ENCODE assay signal across 10 cellular contexts in the genomic region with DNA sequence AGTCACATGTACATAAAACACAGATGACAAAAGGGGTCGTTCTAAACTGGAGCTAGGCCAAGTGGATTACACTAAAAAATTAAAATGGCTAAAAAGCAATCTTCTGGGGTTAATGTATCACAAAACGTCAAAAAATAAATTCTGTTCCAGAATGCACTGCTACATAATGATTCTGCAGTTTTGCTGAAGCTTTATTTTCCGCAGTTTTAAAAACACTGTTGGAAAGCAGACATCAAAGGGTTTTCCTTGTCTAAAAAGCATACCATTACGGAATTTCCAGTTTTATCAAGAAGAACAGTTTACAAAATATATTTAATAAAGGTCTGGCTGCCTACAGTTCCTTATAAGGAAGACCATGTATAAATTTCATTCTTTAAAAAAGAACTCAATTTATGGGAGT. TPM values are rescaled to one million over a fixed set of nuclear protein-coding genes. Genes with fewer than 3 reads are reported as not detected.
DNase-seq lines count a peak whose midpoint lies in the region; ATAC-seq and TF ChIP-seq lines count a peak whose summit lies in the region.
"Had no signal": no experiment of that assay in that cellular context is flagged by ENCODE, and none has a peak within 500 bp of the region (broad histone marks: within the 10 kb centered on the region; RNA-seq: fewer than 3 reads in every experiment).

No MANE protein-coding gene starts in this region.

- no peaks in the 10 kb centered on the region for H4K20me1 ChIP-seq in Karpas-422 (ENCODE audit: insufficient read depth, low read depth, low read length)

- no peak overlapping the region for H3K9ac ChIP-seq in Karpas-422 (ENCODE audit: low read length)

- peaks cover 37% of the 10 kb centered on the region for H3K36me3 Mint-ChIP-seq in dendritic cell treated with granulocyte-macrophage colony-stimulating factor and Interleukin-4, amounts not matched to agents 40 ng/mL and 50 ng/mL, for 4 days (ENCODE audit: low read depth)
- H3K36me3 Mint-ChIP-seq in neural crest cell (ENCODE audit: low read depth), result no peaks in the 10 kb centered on the region
- H3K36me3 Mint-ChIP-seq: stimulated activated naive B cell treated with anti-CD40 and anti-IgM and Interleukin-4, amounts not matched to agents 10 μg/mL and 1 μg/mL and 100 μg/mL, for 72 hours had no signal

- no peak overlapping the region for H3K27ac ChIP-seq in Karpas-422 (ENCODE audit: low read length)
- peak overlapping the region in 2 of 5 donors; percentile 32 to 87 for H3K27ac ChIP-seq in adrenal gland

- intact Hi-C loops in dendritic cell treated with granulocyte-macrophage colony-stimulating factor and Interleukin-4, amounts not matched to agents 40 ng/mL and 50 ng/mL, for 4 days (cut with micrococcal nuclease), result no loop called here
- intact Hi-C loops in adrenal gland (cut with DNase I), result no loop called here

- no peak for TF ChIP-seq POLR2A in adrenal gland (IDR thresholded peaks at IDR 0.05)

- H3K36me3 ChIP-seq in BE2C, result no peaks in the 10 kb centered on the region; the same call in 1 of the 2 replicates
- H3K36me3 ChIP-seq in Karpas-422 (ENCODE audit: insufficient read depth, low read length), result no peaks in the 10 kb centered on the region
- H3K36me3 ChIP-seq in adrenal gland (replicated peaks in 1 of 2), result no peaks in the 10 kb centered on the region
- H3K36me3 ChIP-seq: pancreas had no signal

- H3K4me1 ChIP-seq in BE2C (peaks cover 27% of the 10 kb centered on the region), Karpas-422 (ENCODE audit: low read length) (peaks cover 32% of the 10 kb centered on the region), adrenal gland (replicated peaks in 1 of 2) (peaks cover 0 to 26% of the 10 kb centered on the region in 2 donors)

- no peaks in the 10 kb centered on the region for H3K79me2 ChIP-seq in Karpas-422 (ENCODE audit: low read length)

- WGBS in adrenal gland, 4 donors, result 36 to 43% (median 41%) methylated on average over 4 of the region's 4 CpGs

- H3K9me3 Mint-ChIP-seq in dendritic cell treated with granulocyte-macrophage colony-stimulating factor and Interleukin-4, amounts not matched to agents 40 ng/mL and 50 ng/mL, for 4 days, result no peaks in the 10 kb centered on the region
- no peaks in the 10 kb centered on the region for H3K9me3 Mint-ChIP-seq in neural crest cell
- H3K9me3 Mint-ChIP-seq: stimulated activated naive B cell treated with anti-CD40 and anti-IgM and Interleukin-4, amounts not matched to agents 10 μg/mL and 1 μg/mL and 100 μg/mL, for 72 hours had no signal

- peak overlapping the region; percentile 93 for H3K4me2 ChIP-seq in Karpas-422 (ENCODE audit: low read depth, low read length, poor library complexity, severe bottlenecking)

- no peaks in the 10 kb centered on the region for H3K27me3 Mint-ChIP-seq in dendritic cell treated with granulocyte-macrophage colony-stimulating factor and Interleukin-4, amounts not matched to agents 40 ng/mL and 50 ng/mL, for 4 days
- peaks cover 11% of the 10 kb centered on the region for H3K27me3 Mint-ChIP-seq in neural crest cell (ENCODE audit: low read depth)

- peak overlapping the region; percentile 100 for H3K27ac Mint-ChIP-seq in dendritic cell treated with granulocyte-macrophage colony-stimulating factor and Interleukin-4, amounts not matched to agents 40 ng/mL and 50 ng/mL, for 4 days
- H3K27ac Mint-ChIP-seq in neural crest cell (ENCODE audit: unreplicated experiment), result peak overlapping the region; percentile 91

- H3K9me3 ChIP-seq in BE2C (no peaks in the 10 kb centered on the region), Karpas-422 (ENCODE audit: low read length) (no peaks in the 10 kb centered on the region), adrenal gland (replicated peaks in 1 of 3) (no peaks in the 10 kb centered on the region)
- H3K9me3 ChIP-seq: pancreas had no signal

- TF ChIP-seq CTCF in BE2C (IDR thresholded peaks at IDR 0.05; ENCODE audit: low read depth, low read length), result no peak
- no peak for TF ChIP-seq CTCF in neural crest cell (conservative IDR thresholded peaks at IDR 0.05)
- TF ChIP-seq CTCF in adrenal gland (IDR thresholded peaks at IDR 0.05), result no peak

- no peak for ATAC-seq in GM21576 (IDR thresholded peaks at IDR 0.05; ENCODE audit: unreplicated experiment)

- H3K4me3 ChIP-seq in BE2C (ENCODE audit: low read depth, low read length) (peak overlapping the region; percentile 96), Karpas-422 (ENCODE audit: low read length) (no peak overlapping the region), adrenal gland (peak overlapping the region in 2 of 4 donors; percentile 87 to 93)

- DNase-seq in BE2C (no peak), Karpas-422 (no peak), neural crest cell (ENCODE audit: low read depth, low spot score) (no peak), SIG-M5 (lab: John Stamatoyannopoulos, UW) (no peak), adrenal gland (no peak)
- no peak for DNase-seq in activated CD4-positive, alpha-beta T cell treated with anti-CD3 and anti-CD28 coated beads for 1 hour
- DNase-seq: stimulated activated naive B cell treated with anti-CD40 and anti-IgM and Interleukin-4, amounts not matched to agents 10 μg/mL and 1 μg/mL and 100 μg/mL, for 72 hours had no signal

- peaks cover 57% of the 10 kb centered on the region for H3K4me1 Mint-ChIP-seq in dendritic cell treated with granulocyte-macrophage colony-stimulating factor and Interleukin-4, amounts not matched to agents 40 ng/mL and 50 ng/mL, for 4 days (ENCODE audit: low read depth)
- peaks cover 37% of the 10 kb centered on the region for H3K4me1 Mint-ChIP-seq in neural crest cell

- H3K27me3 ChIP-seq in BE2C (no peaks in the 10 kb centered on the region), Karpas-422 (ENCODE audit: low read length) (no peaks in the 10 kb centered on the region; the same call in 1 of the 2 replicates), adrenal gland (no peaks in the 10 kb centered on the region)
- H3K27me3 ChIP-seq: pancreas had no signal

- H3K9me2 ChIP-seq in Karpas-422 (replicated peaks; ENCODE audit: insufficient read depth, low read length), result no peaks in the 10 kb centered on the region

- no peak overlapping the region for H2AFZ ChIP-seq in Karpas-422 (ENCODE audit: low read length)

- H3K4me3 Mint-ChIP-seq in dendritic cell treated with granulocyte-macrophage colony-stimulating factor and Interleukin-4, amounts not matched to agents 40 ng/mL and 50 ng/mL, for 4 days, result peak overlapping the region; percentile 99
- H3K4me3 Mint-ChIP-seq in neural crest cell, result peak overlapping the region; percentile 96

RNA-seq across cellular contexts. Expression of a gene that starts 1.4 kb away (rescaled TPM):
- 93.8 TPM for polyA plus RNA-seq in BE2C (2012; ENCODE audit: insufficient read depth, insufficient read length, low read depth)
- 3.2 and 17.8 TPM in 2 replicates for total RNA-seq in Karpas-422 (2014; rRNA removed; shearing (Covaris generic); ENCODE audit: low replicate concordance)
- total RNA-seq in neural crest cell (50.9 and 56.4 TPM in 2 replicates), adrenal gland (10 to 100 TPM; 20.0 to 51.4 (median 22.2) TPM)
- 10 to 100 TPM; 19.6 to 43.9 (median 40.1) TPM for polyA plus RNA-seq in adrenal gland
